Comparison of ENCODE assay signal across 14 cellular contexts in the genomic region with DNA sequence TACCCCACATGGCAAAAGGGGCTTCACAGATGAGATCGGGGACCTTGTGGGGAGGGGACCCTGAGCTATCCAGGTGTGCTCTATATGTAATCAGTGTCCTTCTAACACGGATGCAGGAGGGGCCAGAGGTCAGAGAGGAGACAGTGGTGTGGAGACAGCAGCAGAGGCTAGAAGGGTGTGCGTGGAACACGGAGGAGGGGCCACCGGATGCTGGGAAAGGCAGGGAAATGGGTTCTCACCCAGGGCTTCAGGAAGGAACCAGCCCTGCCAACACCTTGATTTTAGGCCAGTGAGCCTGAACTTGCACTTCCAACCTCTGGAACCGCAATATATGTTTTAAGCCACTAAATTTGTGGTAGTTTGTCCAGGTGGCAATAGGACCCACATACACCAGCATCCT. TPM values are rescaled to one million over a fixed set of nuclear protein-coding genes. Genes with fewer than 3 reads are reported as not detected.
DNase-seq lines count a peak whose midpoint lies in the region; ATAC-seq lines count a peak whose summit lies in the region.
"Had no signal": no experiment of that assay in that cellular context is flagged by ENCODE, and none has a peak within 500 bp of the region (broad histone marks: within the 10 kb centered on the region; RNA-seq: fewer than 3 reads in every experiment).

No MANE protein-coding gene starts in this region.

- H3K9me3 Mint-ChIP-seq in activated naive CD8-positive, alpha-beta T cell (ENCODE audit: low read depth), result no peaks in the 10 kb centered on the region
- no peaks in the 10 kb centered on the region for H3K9me3 Mint-ChIP-seq in activated naive CD8-positive, alpha-beta T cell treated with anti-CD3 and anti-CD28 coated beads, Interleukin-2, amount 50 U/mL, for 24 hours
- H3K9me3 Mint-ChIP-seq in effector memory CD8-positive, alpha-beta T cell, result no peaks in the 10 kb centered on the region
- H3K9me3 Mint-ChIP-seq: CD8-positive, alpha-beta memory T cell had no signal

- H3K27ac Mint-ChIP-seq in activated naive CD8-positive, alpha-beta T cell, result peak overlapping the region; percentile 16
- no peak overlapping the region for H3K27ac Mint-ChIP-seq in activated naive CD8-positive, alpha-beta T cell treated with anti-CD3 and anti-CD28 coated beads, Interleukin-2, amount 50 U/mL, for 24 hours
- H3K27ac Mint-ChIP-seq in effector memory CD8-positive, alpha-beta T cell, result peak overlapping the region; percentile 19 to 64

- ATAC-seq in activated naive CD8-positive, alpha-beta T cell treated with anti-CD3 and anti-CD28 coated beads, Interleukin-2, amount 50 U/mL, for 24 hours, result no peak
- no peak for ATAC-seq in effector memory CD8-positive, alpha-beta T cell (replicated peaks)
- ATAC-seq: HCT116 had no signal

- intact Hi-C loops in posterior vena cava (cut with DNase I), result no loop called here

- no peak overlapping the region for H3K4me3 Mint-ChIP-seq in activated naive CD8-positive, alpha-beta T cell
- no peak overlapping the region for H3K4me3 Mint-ChIP-seq in activated naive CD8-positive, alpha-beta T cell treated with anti-CD3 and anti-CD28 coated beads, Interleukin-2, amount 50 U/mL, for 24 hours
- no peak overlapping the region for H3K4me3 Mint-ChIP-seq in effector memory CD8-positive, alpha-beta T cell
- H3K4me3 Mint-ChIP-seq: CD8-positive, alpha-beta memory T cell had no signal

- peaks cover 6% of the 10 kb centered on the region for H3K27me3 Mint-ChIP-seq in activated naive CD8-positive, alpha-beta T cell
- peaks cover 19% of the 10 kb centered on the region for H3K27me3 Mint-ChIP-seq in activated naive CD8-positive, alpha-beta T cell treated with anti-CD3 and anti-CD28 coated beads, Interleukin-2, amount 50 U/mL, for 24 hours
- peaks cover 13 to 27% of the 10 kb centered on the region in 2 donors for H3K27me3 Mint-ChIP-seq in effector memory CD8-positive, alpha-beta T cell

- no peaks in the 10 kb centered on the region for H3K36me3 Mint-ChIP-seq in activated naive CD8-positive, alpha-beta T cell
- H3K36me3 Mint-ChIP-seq in activated naive CD8-positive, alpha-beta T cell treated with anti-CD3 and anti-CD28 coated beads, Interleukin-2, amount 50 U/mL, for 24 hours (ENCODE audit: low read depth), result no peaks in the 10 kb centered on the region
- H3K36me3 Mint-ChIP-seq in effector memory CD8-positive, alpha-beta T cell (ENCODE audit: insufficient read depth), result peaks cover 14% of the 10 kb centered on the region

- no peaks in the 10 kb centered on the region for H3K4me1 Mint-ChIP-seq in activated naive CD8-positive, alpha-beta T cell (ENCODE audit: low read depth)
- peaks cover 2% of the 10 kb centered on the region for H3K4me1 Mint-ChIP-seq in activated naive CD8-positive, alpha-beta T cell treated with anti-CD3 and anti-CD28 coated beads, Interleukin-2, amount 50 U/mL, for 24 hours
- H3K4me1 Mint-ChIP-seq in effector memory CD8-positive, alpha-beta T cell (ENCODE audit: low read depth in 2 of 2), result peaks cover 5 to 6% of the 10 kb centered on the region in 2 donors

- no peak for DNase-seq in activated naive CD8-positive, alpha-beta T cell treated with anti-CD3 and anti-CD28 coated beads, Interleukin-2, amount 50 U/mL, for 24 hours
- no peak for DNase-seq in effector memory CD8-positive, alpha-beta T cell
- DNase-seq in posterior vena cava (ENCODE audit: low spot score) (peak; percentile 59), NOMO-1 treated with dmso at 0.1 percent for 144 hours (lab: John Stamatoyannopoulos, UW; ENCODE audit: unreplicated experiment) (no peak), Ammon's horn (ENCODE audit: low spot score) (no peak)
- DNase-seq in activated T-cell treated with anti-CD3 and anti-CD28 coated beads, Interleukin-2, amount 50 U/mL, for 48 hours, result no peak
- DNase-seq: Caco-2; CD8-positive, alpha-beta memory T cell; DND-41; GDM1; GM23248 had no signal

RNA-seq across cellular contexts. Expression of a gene that starts 4.6 kb away (rescaled TPM):
- not detected for total RNA-seq in posterior vena cava
- total RNA-seq: A673; CD8-positive, alpha-beta memory T cell; GM23248 had no signal
